ENCODE assay signal across 37 cellular contexts in the genomic region with DNA sequence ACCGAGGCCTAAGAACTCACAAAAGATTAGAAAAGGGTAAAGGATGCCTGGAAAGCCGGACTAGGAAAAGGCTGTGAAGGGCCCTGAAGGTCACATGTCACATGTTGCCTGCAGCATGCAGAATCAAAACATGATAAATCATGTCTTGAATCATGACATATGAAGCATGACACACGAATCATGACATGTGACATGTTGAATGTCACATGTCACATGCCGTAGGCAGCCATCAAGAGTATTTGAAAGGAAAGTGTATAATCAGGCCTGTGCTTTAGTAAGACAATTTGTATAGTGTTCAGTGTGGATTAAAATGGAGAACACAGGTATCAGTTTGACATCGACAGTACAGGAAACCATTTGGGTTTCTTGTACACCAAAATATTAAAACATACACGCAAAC. TPM values are rescaled to one million over a fixed set of nuclear protein-coding genes. Genes with fewer than 3 reads are reported as not detected.
"Had no signal": no experiment of that assay in that cellular context is flagged by ENCODE, and none has a peak within 500 bp of the region (broad histone marks: within the 10 kb centered on the region; RNA-seq: fewer than 3 reads in every experiment).

No MANE protein-coding gene starts in this region.

- H3K36me3 ChIP-seq: adrenal gland, esophagus squamous epithelium, gastroesophageal sphincter, heart right ventricle had no signal

- H3K36me3 Mint-ChIP-seq: WTC11 had no signal

- H3K4me3 ChIP-seq: adrenal gland, body of pancreas, esophagus squamous epithelium, gastroesophageal sphincter, heart right ventricle had no signal

- H3K27me3 ChIP-seq: adrenal gland, body of pancreas, esophagus squamous epithelium, gastroesophageal sphincter, heart right ventricle had no signal

- H3K4me1 Mint-ChIP-seq: activated CD4-positive, alpha-beta T cell treated with anti-CD3 and anti-CD28 coated beads, Interleukin-2, amount 10 ng/mL, durations not matched to agents 7 days and 5 days; activated naive CD4-positive, alpha-beta T cell treated with anti-CD3 and anti-CD28 coated beads, Interleukin-2, amount 50 U/mL, for 24 hours; activated naive CD8-positive, alpha-beta T cell treated with anti-CD3 and anti-CD28 coated beads for 36 hours; activated naive CD8-positive, alpha-beta T cell treated with anti-CD3 and anti-CD28 coated beads, Interleukin-2, amount 50 U/mL, for 24 hours; WTC11 had no signal

- FAIRE-seq: colon had no signal

- DNase-seq: activated CD4-positive, alpha-beta T cell treated with anti-CD3 and anti-CD28 coated beads for 1 hour; activated CD4-positive, alpha-beta T cell treated with anti-CD3 and anti-CD28 coated beads for 4 hours; activated CD4-positive, alpha-beta T cell treated with anti-CD3 and anti-CD28 coated beads, Interleukin-2, amount 10 ng/mL, durations not matched to agents 7 days and 5 days; activated CD4-positive, alpha-beta T cell treated with anti-CD3 and anti-CD28 coated beads, Interleukin-2, amount 50 U/mL, for 4 hours; activated CD8-positive, alpha-beta memory T cell treated with anti-CD3 and anti-CD28 coated beads, Interleukin-2, amount 10 ng/mL, durations not matched to agents 7 days and 5 days; activated CD8-positive, alpha-beta memory T cell treated with anti-CD3 and anti-CD28 coated beads, Interleukin-2, amount 50 U/mL, for 4 hours; activated CD8-positive, alpha-beta T cell treated with anti-CD3 and anti-CD28 coated beads, Interleukin-2, amount 10 ng/mL, durations not matched to agents 7 days and 5 days; activated effector memory CD4-positive, alpha-beta T cell treated with anti-CD3 and anti-CD28 coated beads, Interleukin-2, amount 50 U/mL, for 16 hours; activated naive CD4-positive, alpha-beta T cell treated with anti-CD3 and anti-CD28 coated beads for 36 hours; activated naive CD8-positive, alpha-beta T cell treated with anti-CD3 and anti-CD28 coated beads for 36 hours; activated naive CD8-positive, alpha-beta T cell treated with anti-CD3 and anti-CD28 coated beads, Interleukin-2, amount 50 U/mL, for 24 hours; activated T-cell treated with anti-CD3 and anti-CD28 coated beads, Interleukin-2, amount 50 U/mL, for 1 hour; activated T-cell treated with anti-CD3 and anti-CD28 coated beads, Interleukin-2, amount 50 U/mL, for 48 hours; adrenal gland; amygdala; aorta; body of pancreas; caudate nucleus; cortex of kidney; dermis blood vessel endothelial cell; effector CD4-positive, alpha-beta T cell; effector memory CD8-positive, alpha-beta T cell; esophagus squamous epithelium; foreskin melanocyte; heart right ventricle; T-helper 2 cell had no signal

- H3K9me3 ChIP-seq: adrenal gland, body of pancreas, esophagus squamous epithelium, gastroesophageal sphincter had no signal

- H3K9me3 Mint-ChIP-seq: activated CD4-positive, alpha-beta T cell treated with anti-CD3 and anti-CD28 coated beads, Interleukin-2, amount 10 ng/mL, durations not matched to agents 7 days and 5 days; activated naive CD4-positive, alpha-beta T cell treated with anti-CD3 and anti-CD28 coated beads for 36 hours; activated naive CD4-positive, alpha-beta T cell treated with anti-CD3 and anti-CD28 coated beads, Interleukin-2, amount 50 U/mL, for 24 hours; activated naive CD8-positive, alpha-beta T cell treated with anti-CD3 and anti-CD28 coated beads for 36 hours; activated naive CD8-positive, alpha-beta T cell treated with anti-CD3 and anti-CD28 coated beads, Interleukin-2, amount 50 U/mL, for 24 hours; activated T-helper 2 cell treated with anti-CD3 and anti-CD28 coated beads, Interferon-gamma antibody, Interleukin-2, Interleukin-4, amounts not matched to agents 10 μg/mL and 5 μg/mL and 100 μg/mL, durations not matched to agents 14 hours and 24 hours and 36 hours had no signal

- H3K27ac ChIP-seq: adrenal gland, body of pancreas, epithelial cell of prostate, esophagus squamous epithelium, gastroesophageal sphincter, heart right ventricle, VCaP had no signal

- H3K27ac Mint-ChIP-seq: activated CD8-positive, alpha-beta memory T cell treated with anti-CD3 and anti-CD28 coated beads, Interleukin-2, amount 10 ng/mL, durations not matched to agents 7 days and 5 days; activated CD8-positive, alpha-beta T cell treated with anti-CD3 and anti-CD28 coated beads, Interleukin-2, amount 10 ng/mL, durations not matched to agents 7 days and 5 days; activated naive CD4-positive, alpha-beta T cell treated with anti-CD3 and anti-CD28 coated beads for 36 hours; activated naive CD4-positive, alpha-beta T cell treated with anti-CD3 and anti-CD28 coated beads, Interleukin-2, amount 50 U/mL, for 24 hours; activated naive CD8-positive, alpha-beta T cell treated with anti-CD3 and anti-CD28 coated beads for 36 hours; activated naive CD8-positive, alpha-beta T cell treated with anti-CD3 and anti-CD28 coated beads, Interleukin-2, amount 50 U/mL, for 24 hours; activated T-helper 2 cell treated with anti-CD3 and anti-CD28 coated beads, Interferon-gamma antibody, Interleukin-2, Interleukin-4, amounts not matched to agents 10 μg/mL and 5 μg/mL and 100 μg/mL, durations not matched to agents 14 hours and 24 hours and 36 hours; effector memory CD8-positive, alpha-beta T cell; WTC11 had no signal

- H3K4me1 ChIP-seq: adrenal gland, body of pancreas, esophagus squamous epithelium, gastroesophageal sphincter, heart right ventricle had no signal

- H3K4me3 Mint-ChIP-seq: activated CD4-positive, alpha-beta T cell treated with anti-CD3 and anti-CD28 coated beads, Interleukin-2, amount 10 ng/mL, durations not matched to agents 7 days and 5 days; activated CD8-positive, alpha-beta memory T cell treated with anti-CD3 and anti-CD28 coated beads, Interleukin-2, amount 10 ng/mL, durations not matched to agents 7 days and 5 days; activated CD8-positive, alpha-beta T cell treated with anti-CD3 and anti-CD28 coated beads, Interleukin-2, amount 10 ng/mL, durations not matched to agents 7 days and 5 days; activated naive CD4-positive, alpha-beta T cell treated with anti-CD3 and anti-CD28 coated beads for 36 hours; activated naive CD4-positive, alpha-beta T cell treated with anti-CD3 and anti-CD28 coated beads, Interleukin-2, amount 50 U/mL, for 24 hours; activated naive CD8-positive, alpha-beta T cell treated with anti-CD3 and anti-CD28 coated beads for 36 hours; activated naive CD8-positive, alpha-beta T cell treated with anti-CD3 and anti-CD28 coated beads, Interleukin-2, amount 50 U/mL, for 24 hours; effector memory CD8-positive, alpha-beta T cell; WTC11 had no signal

- ATAC-seq: activated CD8-positive, alpha-beta memory T cell treated with anti-CD3 and anti-CD28 coated beads, Interleukin-2, amount 10 ng/mL, durations not matched to agents 7 days and 5 days; activated CD8-positive, alpha-beta T cell treated with anti-CD3 and anti-CD28 coated beads, Interleukin-2, amount 10 ng/mL, durations not matched to agents 7 days and 5 days; activated naive CD8-positive, alpha-beta T cell treated with anti-CD3 and anti-CD28 coated beads, Interleukin-2, amount 50 U/mL, for 24 hours; body of pancreas; effector memory CD8-positive, alpha-beta T cell; gastroesophageal sphincter; heart right ventricle; WTC11 had no signal

RNA-seq across cellular contexts. Expression of gene IFNG-AS1, which starts 30.8 kb away (rescaled TPM):
- total RNA-seq: activated CD4-positive, alpha-beta T cell treated with anti-CD3 and anti-CD28 coated beads, Interleukin-2, amount 10 ng/mL, durations not matched to agents 7 days and 5 days; activated naive CD8-positive, alpha-beta T cell treated with anti-CD3 and anti-CD28 coated beads for 36 hours; activated T-helper 2 cell treated with anti-CD3 and anti-CD28 coated beads, Interferon-gamma antibody, Interleukin-2, Interleukin-4, amounts not matched to agents 10 μg/mL and 5 μg/mL and 100 μg/mL, durations not matched to agents 14 hours and 24 hours and 36 hours; body of pancreas; dermis blood vessel endothelial cell; fibroblast of lung; fibroblast of villous mesenchyme; gastroesophageal sphincter; glomerular endothelial cell; WTC11 had no signal
- polyA plus RNA-seq: adrenal gland, aorta, esophagus, fibroblast of lung had no signal
